8 cellular contexts compared by ENCODE assay signal in genomic region chr16:8944113-8944765, GRCh38. TPM values are rescaled to one million over a fixed set of nuclear protein-coding genes. Genes with fewer than 3 reads are reported as not detected.
DNase-seq lines count a peak whose midpoint lies in the region; ATAC-seq lines count a peak whose summit lies in the region.

No MANE protein-coding gene starts in this region.

- H3K36me3 ChIP-seq in CD4-positive, alpha-beta memory T cell (ENCODE audit: insufficient read depth, low read length), result no peaks in the 10 kb centered on the region

- POLR2A ChIA-PET in CD4-positive, alpha-beta memory T cell (lab: Charles Lee; ENCODE audit: partially characterized antibody), result no interaction called here

- H3K4me1 ChIP-seq in CD4-positive, alpha-beta memory T cell (ENCODE audit: insufficient read depth, low read length), result peaks cover 100% of the 10 kb centered on the region

- peaks cover 0 to 2% of the 10 kb centered on the region in 2 donors for H3K36me3 Mint-ChIP-seq in CD4-positive, alpha-beta memory T cell
- H3K36me3 Mint-ChIP-seq in activated naive CD8-positive, alpha-beta T cell, result no peaks in the 10 kb centered on the region

- H3K9me3 Mint-ChIP-seq in CD4-positive, alpha-beta memory T cell, result no peaks in the 10 kb centered on the region
- no peaks in the 10 kb centered on the region for H3K9me3 Mint-ChIP-seq in activated naive CD8-positive, alpha-beta T cell (ENCODE audit: low read depth)

- peaks cover 83 to 100% (median 92%) of the 10 kb centered on the region in 4 donors for H3K4me1 Mint-ChIP-seq in CD4-positive, alpha-beta memory T cell
- H3K4me1 Mint-ChIP-seq in activated naive CD8-positive, alpha-beta T cell (ENCODE audit: low read depth), result peaks cover 96% of the 10 kb centered on the region

- no peak overlapping the region for H3K4me3 ChIP-seq in CD4-positive, alpha-beta memory T cell (ENCODE audit: low read length in 2 of 2)

- H3K9me3 ChIP-seq in CD4-positive, alpha-beta memory T cell (ENCODE audit: control insufficient read depth in 1 of 2, low read length in 2 of 2), result no peaks in the 10 kb centered on the region

- intact Hi-C loops in CD4-positive, alpha-beta memory T cell (cut with micrococcal nuclease), result no loop called here

- H3K27me3 Mint-ChIP-seq in CD4-positive, alpha-beta memory T cell, result no peaks in the 10 kb centered on the region
- no peaks in the 10 kb centered on the region for H3K27me3 Mint-ChIP-seq in activated naive CD8-positive, alpha-beta T cell

- no peak overlapping the region for H3K27ac ChIP-seq in CD4-positive, alpha-beta memory T cell (ENCODE audit: low read depth, low read length)

- peak overlapping the region; percentile 7 to 71 (median 60) for H3K27ac Mint-ChIP-seq in CD4-positive, alpha-beta memory T cell
- H3K27ac Mint-ChIP-seq in activated naive CD8-positive, alpha-beta T cell, result peak overlapping the region; percentile 61

- H3K27me3 ChIP-seq in CD4-positive, alpha-beta memory T cell (ENCODE audit: insufficient read depth, low read length), result no peaks in the 10 kb centered on the region

- peak; percentile 62 for ATAC-seq in GM19328 (IDR thresholded peaks at IDR 0.05; ENCODE audit: unreplicated experiment)
- peak; percentile 56 for ATAC-seq in HG03196 (IDR thresholded peaks at IDR 0.05; ENCODE audit: unreplicated experiment)
- ATAC-seq in HG03039 (IDR thresholded peaks at IDR 0.05; ENCODE audit: unreplicated experiment), result no peak

- CTCF ChIA-PET in CD4-positive, alpha-beta memory T cell (lab: Charles Lee; ENCODE audit: partially characterized antibody), result interaction anchor here (1.0 to 1.3 kb wide), 2 partner anchors 65 to 190 kb away, joined by 3 read pairs; no protein-coding TSS in a partner anchor

- H3K4me3 Mint-ChIP-seq in CD4-positive, alpha-beta memory T cell, result peak overlapping the region; percentile 15 to 83 (median 64)
- peak overlapping the region; percentile 59 for H3K4me3 Mint-ChIP-seq in activated naive CD8-positive, alpha-beta T cell

- no peak for DNase-seq in CD4-positive, alpha-beta memory T cell
- DNase-seq in foreskin melanocyte (no peak), occipital lobe (lab: John Stamatoyannopoulos, UW) (no peak), DMS153 treated with DMSO at 0.1 percent for 48 hours (lab: John Stamatoyannopoulos, UW; ENCODE audit: unreplicated experiment) (no peak)

RNA-seq across cellular contexts. Expression of gene USP7, which starts 19.5 kb away (rescaled TPM):
- total RNA-seq in CD4-positive, alpha-beta memory T cell, result 100 to 1,000 TPM; 194 to 206 TPM
- polyA plus RNA-seq in CD4-positive, alpha-beta memory T cell, result 10 to 100 TPM in 1 of 2 donors, 1 to 10 TPM in 1; 4.8 to 17.8 TPM
- total RNA-seq in occipital lobe, result 90.9 TPM
